Comparison of ENCODE assay signal across 12 cellular contexts in the genomic region with DNA sequence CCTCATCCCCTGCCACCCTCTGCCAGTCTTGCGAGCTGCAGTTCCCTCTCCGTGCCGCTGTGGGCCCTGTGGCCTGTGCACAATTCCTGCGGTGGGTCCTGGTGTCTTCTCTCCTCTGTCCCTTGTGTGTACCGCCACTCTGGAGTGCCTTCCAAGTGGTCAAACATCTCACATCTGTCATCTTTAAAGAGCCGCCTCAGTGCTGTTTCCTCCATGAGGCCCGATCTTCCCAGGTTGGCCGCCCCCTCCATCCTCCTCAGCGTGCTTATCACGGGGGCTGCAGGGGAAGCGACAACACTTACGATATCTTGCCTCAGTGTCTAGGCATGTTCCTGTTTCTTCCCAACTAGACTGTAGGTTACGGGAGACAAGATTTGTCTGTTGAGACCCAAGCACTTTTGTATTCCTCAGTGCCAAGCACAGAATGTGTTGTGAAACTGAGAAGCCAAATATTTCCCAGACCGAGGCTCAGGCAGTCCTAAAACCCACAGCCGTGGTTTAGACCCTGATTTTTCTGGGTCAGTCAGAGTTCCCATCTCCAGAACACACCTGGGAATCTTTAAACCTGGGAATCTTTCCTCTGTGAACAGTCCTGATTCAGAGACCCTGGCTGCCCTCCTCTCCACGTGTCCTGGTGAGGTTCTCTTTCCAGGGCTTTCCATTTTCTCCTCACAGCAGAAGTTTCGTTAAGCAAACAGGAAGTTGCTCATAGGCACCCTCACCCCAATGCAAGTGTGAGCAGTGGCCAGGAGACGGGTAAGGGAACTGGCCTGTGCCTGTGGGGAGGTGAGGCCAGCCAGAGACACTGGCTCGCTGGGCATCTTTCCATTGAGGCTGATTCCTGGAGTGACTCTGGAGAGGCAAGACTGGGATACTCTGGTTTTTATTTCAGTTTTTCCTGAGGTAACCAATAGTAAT. TPM values are rescaled to one million over a fixed set of nuclear protein-coding genes. Genes with fewer than 3 reads are reported as not detected.
DNase-seq lines count a peak whose midpoint lies in the region; ATAC-seq and TF ChIP-seq lines count a peak whose summit lies in the region.
"Had no signal": no experiment of that assay in that cellular context is flagged by ENCODE, and none has a peak within 500 bp of the region (broad histone marks: within the 10 kb centered on the region; RNA-seq: fewer than 3 reads in every experiment).

No MANE protein-coding gene starts in this region.

- DNase-seq in HFFc6 (no peak), UCSD-AML1 (lab: John Stamatoyannopoulos, UW; ENCODE audit: unreplicated experiment) (peak; percentile 54), cardiac septum (ENCODE audit: low spot score) (peak; percentile 84), smooth muscle cell (lab: John Stamatoyannopoulos, UW; ENCODE audit: unreplicated experiment) (no peak), BE2C (no peak), NCI-H345 treated with DMSO at 0.1 percent for 48 hours (lab: John Stamatoyannopoulos, UW; ENCODE audit: unreplicated experiment) (no peak)
- DNase-seq: activated CD4-positive, alpha-beta T cell treated with anti-CD3 and anti-CD28 coated beads for 48 hours; MM.1S had no signal

- 50% methylated on average over 19 of the region's 19 CpGs for WGBS in smooth muscle cell (ENCODE audit: low lambda C conversion rate)

- H3K79me2 ChIP-seq in smooth muscle cell (ENCODE audit: low read depth): no peaks in the 10 kb centered on the region

- H2AFZ ChIP-seq in smooth muscle cell (ENCODE audit: low read depth): no peak overlapping the region

- peaks cover 38% of the 10 kb centered on the region; the same call in 1 of the 2 replicates for H3K4me1 Mint-ChIP-seq in HFFc6 (ENCODE audit: low read depth)

- H3K36me3 ChIP-seq in smooth muscle cell (ENCODE audit: low read depth): no peaks in the 10 kb centered on the region
- H3K36me3 ChIP-seq in BE2C: no peaks in the 10 kb centered on the region

- intact Hi-C loops in cardiac septum (cut with DNase I): no loop called here

- H4K20me1 ChIP-seq in smooth muscle cell (ENCODE audit: low read depth): no peaks in the 10 kb centered on the region

- H3K36me3 Mint-ChIP-seq in HFFc6 (ENCODE audit: low read depth): peaks cover 10% of the 10 kb centered on the region

- H3K4me3 ChIP-seq in smooth muscle cell (no peak overlapping the region), BE2C (ENCODE audit: low read depth, low read length) (no peak overlapping the region)

- H3K9me3 Mint-ChIP-seq in HFFc6: no peaks in the 10 kb centered on the region

- no peak overlapping the region for H3K4me2 ChIP-seq in smooth muscle cell

- ATAC-seq in GM19351 (IDR thresholded peaks at IDR 0.05; ENCODE audit: unreplicated experiment) (no peak), HG03521 (IDR thresholded peaks at IDR 0.05; ENCODE audit: unreplicated experiment) (no peak)

- H3K27ac Mint-ChIP-seq in HFFc6: peak overlapping the region; percentile 62; the same call in 1 of the 2 replicates

- no peaks in the 10 kb centered on the region for H3F3A ChIP-seq in smooth muscle cell (ENCODE audit: low read depth)

- H3K27ac ChIP-seq in smooth muscle cell (ENCODE audit: low read depth): peak overlapping the region; percentile 53

- H3K4me1 ChIP-seq in smooth muscle cell (ENCODE audit: low read depth): no peaks in the 10 kb centered on the region
- no peaks in the 10 kb centered on the region for H3K4me1 ChIP-seq in BE2C

- H3K9me3 ChIP-seq in smooth muscle cell (replicated peaks; ENCODE audit: low read depth) (no peaks in the 10 kb centered on the region), BE2C (no peaks in the 10 kb centered on the region)

- H3K27me3 ChIP-seq in smooth muscle cell (ENCODE audit: low read depth) (no peaks in the 10 kb centered on the region), BE2C (no peaks in the 10 kb centered on the region)

- H3K27me3 Mint-ChIP-seq in HFFc6 (ENCODE audit: insufficient read depth): no peaks in the 10 kb centered on the region

- peak overlapping the region; percentile 5; the same call in 1 of the 2 replicates for H3K4me3 Mint-ChIP-seq in HFFc6

- TF ChIP-seq CTCF in HFFc6 (IDR thresholded peaks at IDR 0.05) (no peak), smooth muscle cell (IDR thresholded peaks at IDR 0.05; ENCODE audit: borderline replicate concordance, insufficient read depth, poor library complexity, severe bottlenecking) (no peak), BE2C (IDR thresholded peaks at IDR 0.05; ENCODE audit: low read depth, low read length) (no peak)

- H3K9ac ChIP-seq in smooth muscle cell (ENCODE audit: low read depth): no peak overlapping the region

RNA-seq across cellular contexts. Expression of gene SLC46A2, which starts 28.8 kb away (rescaled TPM):
- not detected for total RNA-seq in HFFc6 (2021; fragmentation: NEBNext Ultra II Directional; extraction: Animal tissue kit (Norgen Biotek cat#: 25700))
- total RNA-seq in cardiac septum (0.16 TPM), smooth muscle cell (not detected in 2 replicates)
- polyA plus RNA-seq in smooth muscle cell: not detected in 2 replicates
- polyA plus RNA-seq in BE2C (2012; ENCODE audit: insufficient read depth, insufficient read length, low read depth): not detected
- total RNA-seq: kidney epithelial cell, RPMI7951 had no signal

Comparison
In these comparisons a context has a peak if more than half of its experiments do, and no peak if none do; other contexts are left out.
1. DNase-seq: peak in UCSD-AML1 (single experiment) and cardiac septum (single experiment); none in HFFc6 (single experiment), smooth muscle cell (single experiment), BE2C (single experiment) and NCI-H345 treated with DMSO at 0.1 percent for 48 hours (single experiment).